ENCODE assay signal across 8 cellular contexts in the genomic region with DNA sequence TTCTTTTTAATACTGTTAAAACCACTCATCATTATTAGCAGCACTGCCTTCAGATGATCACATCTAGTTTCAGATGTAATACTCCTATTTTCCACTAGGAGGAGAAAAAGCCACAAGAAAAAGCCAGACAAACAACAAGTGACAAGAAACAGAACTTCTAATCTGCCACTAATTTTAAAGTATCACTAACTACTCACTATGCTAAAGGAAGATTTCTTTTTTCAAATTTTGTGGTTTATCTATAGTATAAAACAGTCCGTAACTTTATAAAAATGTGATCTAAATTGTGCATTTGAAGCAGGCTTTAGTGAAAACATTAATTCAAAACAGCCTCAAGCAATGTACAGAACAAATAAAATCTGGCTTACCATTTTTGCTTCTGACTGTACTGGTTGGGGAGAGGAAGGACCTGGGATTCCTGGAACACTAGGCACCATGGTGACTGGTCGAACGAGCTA.
DNase-seq lines count a peak whose midpoint lies in the region; TF ChIP-seq lines count a peak whose summit lies in the region.

No MANE protein-coding gene starts in this region.

- H3K4me1 ChIP-seq in tibial artery, result no peaks in the 10 kb centered on the region

- DNase-seq in NCI-H1092 treated with DMSO at 0.1 percent for 48 hours (lab: John Stamatoyannopoulos, UW), result peak; percentile 9
- no peak for DNase-seq in NCI-H1092 (lab: John Stamatoyannopoulos, UW)
- peak; percentile 36 for DNase-seq in HEK293T (ENCODE audit: extremely low spot score)
- DNase-seq in NCI-H2196 (lab: John Stamatoyannopoulos, UW; ENCODE audit: unreplicated experiment), result peak; percentile 53
- peak; percentile 16 for DNase-seq in astrocyte of the cerebellum (ENCODE audit: low read depth)
- peak; percentile 58 for DNase-seq in inferior parietal cortex (ENCODE audit: extremely low spot score)
- no peak for DNase-seq in tibial artery
- DNase-seq in NK-92 treated with Interleukin-12 subunit alpha and Interleukin-12 subunit beta, amount 100 ng/mL, for 24 hours (lab: John Stamatoyannopoulos, UW), result no peak

- no peaks in the 10 kb centered on the region for H3K9me3 ChIP-seq in tibial artery

- in situ Hi-C loops in astrocyte of the cerebellum (cut with HindIII; ENCODE audit: low sequenced_read_pairs), result no loop called here

- POLR2A ChIA-PET in HEK293T (lab: Yijun Ruan, JAX), result no interaction called here

- CTCF ChIA-PET in HEK293T (lab: Yijun Ruan, JAX), result no interaction called here

- no peak overlapping the region for H3K27ac ChIP-seq in tibial artery

- H3K36me3 ChIP-seq in tibial artery, result peaks cover 32 to 82% (median 73%) of the 10 kb centered on the region in 3 donors

- intact Hi-C loops in tibial artery (cut with DNase I; ENCODE audit: low total_unique reads), result no loop called here

- H3K4me3 ChIP-seq in astrocyte of the cerebellum (ENCODE audit: low read depth, low read length) (no peak overlapping the region), tibial artery (no peak overlapping the region)

- H3K27me3 ChIP-seq in tibial artery, result no peaks in the 10 kb centered on the region

- peak; percentile 51 for TF ChIP-seq CTCF in astrocyte of the cerebellum (IDR thresholded peaks at IDR 0.05; ENCODE audit: low read depth, low read length, missing control alignments)
- peak; percentile 63 to 70 for TF ChIP-seq CTCF in tibial artery (IDR thresholded peaks at IDR 0.05)

TF ChIP-seq in HEK293T, 16 proteins besides CTCF, POLR2A, EP300 and RAD21:
- TF ChIP-seq FOXM1 (IDR thresholded peaks at IDR 0.05; ENCODE audit: borderline replicate concordance) (no peak), CTBP1 (IDR thresholded peaks at IDR 0.05; ENCODE audit: borderline replicate concordance) (no peak), ZNF384 (IDR thresholded peaks at IDR 0.05) (no peak), L3MBTL2 (conservative IDR thresholded peaks at IDR 0.05) (no peak), ELF4 (IDR thresholded peaks at IDR 0.05) (no peak), ARNT (IDR thresholded peaks at IDR 0.05) (no peak), PKNOX1 (IDR thresholded peaks at IDR 0.05) (no peak), TARDBP (IDR thresholded peaks at IDR 0.05) (no peak), LEF1 (IDR thresholded peaks at IDR 0.05; ENCODE audit: borderline replicate concordance) (no peak), FOXK2 (IDR thresholded peaks at IDR 0.05) (no peak), FOXA1 (IDR thresholded peaks at IDR 0.05) (no peak)

Comparison
In these comparisons a context has a peak if more than half of its experiments do, and no peak if none do; other contexts are left out.
1. DNase-seq: peak in NCI-H1092 treated with DMSO at 0.1 percent for 48 hours (single experiment), HEK293T (single experiment), NCI-H2196 (single experiment), astrocyte of the cerebellum (single experiment) and inferior parietal cortex (single experiment); none in NCI-H1092 (single experiment), tibial artery (0 of 2) and NK-92 treated with Interleukin-12 subunit alpha and Interleukin-12 subunit beta, amount 100 ng/mL, for 24 hours (single experiment).